In the genomic region with DNA sequence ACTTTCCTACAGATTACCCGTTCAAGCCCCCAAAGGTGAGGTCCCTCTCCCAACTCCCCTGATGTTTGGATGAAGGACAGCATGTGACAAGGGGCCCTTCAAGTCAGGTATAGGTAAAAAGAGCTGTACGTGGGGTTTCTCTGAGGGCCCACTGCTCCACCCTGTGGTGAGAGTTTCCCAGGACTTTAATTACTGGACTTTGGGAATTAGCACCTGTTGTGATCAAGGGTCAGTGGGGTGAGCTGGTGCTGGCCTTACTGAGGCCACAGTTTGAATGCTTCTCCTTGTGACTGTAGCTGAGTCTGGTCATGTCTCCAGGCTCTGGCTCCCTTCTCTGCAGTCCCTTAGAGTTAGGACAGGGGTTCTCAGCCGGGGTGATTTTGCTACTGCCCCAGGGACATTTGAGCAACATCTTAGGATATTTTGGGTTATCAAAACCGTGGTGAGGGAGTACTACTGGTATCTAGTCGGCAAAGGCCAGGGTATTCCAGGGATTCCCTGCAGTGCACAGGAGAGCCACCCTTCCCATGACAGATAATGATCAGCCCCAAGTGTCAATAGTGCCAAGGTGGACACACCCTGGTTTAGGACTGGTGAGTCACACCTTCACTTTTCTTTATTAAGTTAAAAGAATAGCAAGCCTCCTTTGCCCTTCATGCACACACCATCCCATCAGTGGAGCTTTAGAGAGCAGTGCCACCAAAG, we compare ENCODE assay signal across 1 cellular context.
A peak's percentile ranks its signal among the peaks of the same experiment; 100 is the strongest.
TF ChIP-seq lines count a peak whose summit lies in the region.

No MANE protein-coding gene starts in this region.

TF ChIP-seq in HCT116, 20 proteins besides CTCF, POLR2A, EP300 and RAD21:
- TF ChIP-seq JUND (IDR thresholded peaks at IDR 0.05) (peak; percentile 18; the same call in 1 of the 2 replicates), TCF7L2 (IDR thresholded peaks at IDR 0.05; ENCODE audit: borderline replicate concordance, extremely low read depth, insufficient read depth, insufficient read length) (no peak), YY1 (IDR thresholded peaks at IDR 0.05; ENCODE audit: extremely low read depth, insufficient replicate concordance, low read depth, low read length) (no peak)
